In the genomic region with DNA sequence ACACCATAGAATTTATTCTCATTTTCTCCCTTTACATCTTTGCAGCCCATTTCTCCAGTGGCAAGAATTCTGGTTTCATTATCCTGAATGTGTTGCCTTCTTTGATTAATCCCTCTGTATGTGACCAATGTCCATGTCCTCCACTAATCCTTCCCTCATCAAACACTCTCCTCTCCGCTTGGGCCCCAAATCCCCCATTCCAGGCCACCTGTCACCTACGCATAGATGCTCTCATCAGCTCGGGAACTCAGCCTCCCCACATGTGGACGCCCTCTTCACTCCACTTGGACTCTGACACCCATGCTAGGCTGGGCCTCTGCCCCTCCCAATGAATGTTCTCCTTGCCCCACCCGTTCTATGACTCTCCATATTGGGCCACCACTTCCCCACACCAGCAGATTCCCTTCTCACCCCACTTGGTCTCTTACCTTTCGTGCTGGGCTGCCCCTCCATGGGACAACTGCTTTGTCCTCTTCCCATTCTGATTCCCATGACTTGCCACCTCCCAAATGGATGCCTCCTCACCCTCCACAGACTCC, we compare ENCODE assay signal across 35 cellular contexts. TPM values are rescaled to one million over a fixed set of nuclear protein-coding genes. Genes with fewer than 3 reads are reported as not detected.
"Had no signal": no experiment of that assay in that cellular context is flagged by ENCODE, and none has a peak within 500 bp of the region (broad histone marks: within the 10 kb centered on the region; RNA-seq: fewer than 3 reads in every experiment).

No MANE protein-coding gene starts in this region.

- DNase-seq: activated CD4-positive, alpha-beta T cell treated with anti-CD3 and anti-CD28 coated beads for 36 hours; activated CD4-positive, alpha-beta T cell treated with anti-CD3 and anti-CD28 coated beads, Interleukin-2, amount 10 ng/mL, durations not matched to agents 7 days and 5 days; activated CD4-positive, alpha-beta T cell treated with anti-CD3 and anti-CD28 coated beads, Interleukin-2, amount 50 U/mL, for 48 hours; activated CD8-positive, alpha-beta T cell treated with anti-CD3 and anti-CD28 coated beads, Interleukin-2, amount 10 ng/mL, durations not matched to agents 7 days and 5 days; activated gamma-delta T cell treated with Interleukin-2 at 50 U/mL for 16 hours; activated naive CD4-positive, alpha-beta T cell treated with anti-CD3 and anti-CD28 coated beads for 36 hours; activated naive CD8-positive, alpha-beta T cell treated with anti-CD3 and anti-CD28 coated beads, Interleukin-2, amount 50 U/mL, for 24 hours; activated T-cell treated with anti-CD3 and anti-CD28 coated beads, Interleukin-2, amount 50 U/mL, for 24 hours; anterior cingulate cortex; caudate nucleus; cerebellar nuclear complex; MM.1S; MV-4-11; NCI-H1092; NCI-H1436 treated with DMSO at 0.1 percent for 48 hours; NCI-H1694 treated with DMSO at 0.1 percent for 48 hours; NCI-H2029; NCI-H2171 treated with DMSO at 0.1 percent for 48 hours; NCI-H226; NCI-H446 treated with DMSO at 0.1 percent for 48 hours; NCI-H526; NCI-H774; RPMI8226; SHP77 treated with DMSO at 0.1 percent for 48 hours; SW 1271; T-helper 1 cell; T-helper 2 cell; T1000 had no signal

- H3K27ac ChIP-seq: KMS-11 had no signal

- ATAC-seq: activated CD4-positive, alpha-beta T cell treated with anti-CD3 and anti-CD28 coated beads for 36 hours; activated CD4-positive, CD25-positive, alpha-beta regulatory T cell treated with anti-CD3 and anti-CD28 coated beads, Interleukin-2, amount 50 U/mL, for 24 hours; activated CD8-positive, alpha-beta T cell treated with anti-CD3 and anti-CD28 coated beads, Interleukin-2, amount 10 ng/mL, durations not matched to agents 7 days and 5 days; activated naive CD4-positive, alpha-beta T cell treated with anti-CD3 and anti-CD28 coated beads, Interleukin-2, amount 50 U/mL, for 72 hours; activated naive CD8-positive, alpha-beta T cell treated with anti-CD3 and anti-CD28 coated beads, Interleukin-2, amount 50 U/mL, for 24 hours; Panc1; WTC11 had no signal

RNA-seq across cellular contexts. Expression of gene RBM20, which starts 18.7 kb away (rescaled TPM):
- total RNA-seq: activated CD4-positive, alpha-beta T cell treated with anti-CD3 and anti-CD28 coated beads, Interleukin-2, amount 10 ng/mL, durations not matched to agents 7 days and 5 days; activated T-helper 1 cell treated with anti-CD3 and anti-CD28 coated beads, Interleukin-12 subunit alpha, Interleukin-12 subunit beta, Interleukin-2, Interleukin-4 antibody, amounts not matched to agents 30 ng/mL and 10 ng/mL and 1 ng/mL, durations not matched to agents 14 hours and 24 hours and 36 hours; bronchial epithelial cell had no signal
